In genomic region chr2:15675456-15676195, GRCh38 we compare ENCODE assay signal across 14 cellular contexts.
DNase-seq lines count a peak whose midpoint lies in the region; ATAC-seq and TF ChIP-seq lines count a peak whose summit lies in the region.
"Had no signal": no experiment of that assay in that cellular context is flagged by ENCODE, and none has a peak within 500 bp of the region (broad histone marks: within the 10 kb centered on the region; RNA-seq: fewer than 3 reads in every experiment).

No MANE protein-coding gene starts in this region.

- H3K27ac ChIP-seq in RWPE2 (ENCODE audit: poor library complexity, severe bottlenecking) (no peak overlapping the region), foreskin keratinocyte (no peak overlapping the region)
- H3K27ac ChIP-seq in naive thymus-derived CD4-positive, alpha-beta T cell (ENCODE audit: low read depth, low read length) = no peak overlapping the region
- H3K27ac ChIP-seq: BLaER1 treated with 17β-estradiol and CSF1 and Interleukin-3, amounts not matched to agents 10 nM and 100 nM; upper lobe of left lung had no signal

- no peaks in the 10 kb centered on the region for H3K27me3 ChIP-seq in RWPE2 (ENCODE audit: insufficient read depth, poor library complexity, severe bottlenecking)
- no peaks in the 10 kb centered on the region for H3K27me3 ChIP-seq in foreskin keratinocyte
- H3K27me3 ChIP-seq in naive thymus-derived CD4-positive, alpha-beta T cell (ENCODE audit: control insufficient read depth in 2 of 2, insufficient read depth in 2 of 2, low read length in 2 of 2) = no peaks in the 10 kb centered on the region
- H3K27me3 ChIP-seq: BLaER1 treated with 17β-estradiol and CSF1 and Interleukin-3, amounts not matched to agents 10 nM and 100 nM; upper lobe of left lung had no signal

- intact Hi-C loops in naive thymus-derived CD4-positive, alpha-beta T cell (cut with micrococcal nuclease) = no loop called here

- no peaks in the 10 kb centered on the region for H3K9me3 ChIP-seq in RWPE2 (ENCODE audit: severe bottlenecking)
- H3K9me3 ChIP-seq in naive thymus-derived CD4-positive, alpha-beta T cell (ENCODE audit: control insufficient read depth in 2 of 3, low read length in 3 of 3) = no peaks in the 10 kb centered on the region
- H3K9me3 ChIP-seq: upper lobe of left lung had no signal

- CTCF ChIA-PET in naive thymus-derived CD4-positive, alpha-beta T cell (lab: Charles Lee) = no interaction called here

- H3K27ac Mint-ChIP-seq in naive thymus-derived CD4-positive, alpha-beta T cell = no peak overlapping the region
- H3K27ac Mint-ChIP-seq: activated B cell treated with CpG ODN at 0.5 μM for 24 hours; stimulated activated effector memory CD8-positive, alpha-beta T cell treated with anti-CD3 and anti-CD28 coated beads, Interleukin-12 subunit alpha, Interleukin-12 subunit beta, amount 100 ng/mL, for 72 hours had no signal

- peaks cover 0 to 3% (median 0%) of the 10 kb centered on the region in 5 donors for H3K36me3 Mint-ChIP-seq in naive thymus-derived CD4-positive, alpha-beta T cell
- H3K36me3 Mint-ChIP-seq: stimulated activated effector memory CD8-positive, alpha-beta T cell treated with anti-CD3 and anti-CD28 coated beads, Interleukin-12 subunit alpha, Interleukin-12 subunit beta, amount 100 ng/mL, for 72 hours had no signal

- H3K4me1 Mint-ChIP-seq in naive thymus-derived CD4-positive, alpha-beta T cell = no peaks in the 10 kb centered on the region
- H3K4me1 Mint-ChIP-seq: activated B cell treated with CpG ODN at 0.5 μM for 24 hours; stimulated activated effector memory CD8-positive, alpha-beta T cell treated with anti-CD3 and anti-CD28 coated beads, Interleukin-12 subunit alpha, Interleukin-12 subunit beta, amount 100 ng/mL, for 72 hours had no signal

- TF ChIP-seq CTCF in RWPE2 (IDR thresholded peaks at IDR 0.05; ENCODE audit: poor library complexity, severe bottlenecking) (no peak), foreskin keratinocyte (conservative IDR thresholded peaks at IDR 0.05) (no peak), retinal pigment epithelial cell (conservative IDR thresholded peaks at IDR 0.05; ENCODE audit: low read depth, low read length) (no peak)

- peak; percentile 82 for ATAC-seq in RWPE2 (ENCODE audit: low read depth)
- peak; percentile 86 for ATAC-seq in foreskin keratinocyte
- ATAC-seq in HG03342 (IDR thresholded peaks at IDR 0.05; ENCODE audit: unreplicated experiment) = no peak
- no peak for ATAC-seq in naive thymus-derived CD4-positive, alpha-beta T cell
- ATAC-seq: stimulated activated effector memory CD8-positive, alpha-beta T cell treated with anti-CD3 and anti-CD28 coated beads, Interleukin-12 subunit alpha, Interleukin-12 subunit beta, amount 100 ng/mL, for 72 hours had no signal

- no peaks in the 10 kb centered on the region for H3K36me3 ChIP-seq in RWPE2 (ENCODE audit: low read depth)
- no peaks in the 10 kb centered on the region for H3K36me3 ChIP-seq in naive thymus-derived CD4-positive, alpha-beta T cell (ENCODE audit: control insufficient read depth in 2 of 3, insufficient read depth in 3 of 3, low read length in 3 of 3)
- H3K36me3 ChIP-seq: BLaER1 treated with 17β-estradiol and CSF1 and Interleukin-3, amounts not matched to agents 10 nM and 100 nM; upper lobe of left lung had no signal

- H3K4me3 ChIP-seq in RWPE2 (ENCODE audit: severe bottlenecking) = no peak overlapping the region
- no peak overlapping the region for H3K4me3 ChIP-seq in retinal pigment epithelial cell (ENCODE audit: low read length)
- H3K4me3 ChIP-seq in naive thymus-derived CD4-positive, alpha-beta T cell (ENCODE audit: low read length) = no peak overlapping the region
- H3K4me3 ChIP-seq: BLaER1 treated with 17β-estradiol and CSF1 and Interleukin-3, amounts not matched to agents 10 nM and 100 nM; lung; upper lobe of left lung had no signal

- no peak overlapping the region for H3K4me3 Mint-ChIP-seq in naive thymus-derived CD4-positive, alpha-beta T cell
- H3K4me3 Mint-ChIP-seq: activated B cell treated with CpG ODN at 0.5 μM for 24 hours; stimulated activated effector memory CD8-positive, alpha-beta T cell treated with anti-CD3 and anti-CD28 coated beads, Interleukin-12 subunit alpha, Interleukin-12 subunit beta, amount 100 ng/mL, for 72 hours had no signal

- H3K9me3 Mint-ChIP-seq in naive thymus-derived CD4-positive, alpha-beta T cell = peaks cover 0 to 5% (median 3%) of the 10 kb centered on the region in 11 donors

- POLR2A ChIA-PET in naive thymus-derived CD4-positive, alpha-beta T cell (lab: Charles Lee) = no interaction called here

- peak; percentile 24 for DNase-seq in H4 (ENCODE audit: low spot score)
- DNase-seq in RWPE2 (ENCODE audit: low spot score) = no peak
- peak; percentile 59 to 83 for DNase-seq in foreskin keratinocyte
- peak; percentile 87 for DNase-seq in retinal pigment epithelial cell (ENCODE audit: low read depth)
- DNase-seq in naive thymus-derived CD4-positive, alpha-beta T cell = no peak
- no peak for DNase-seq in NCI-H146 treated with DMSO at 0.1 percent for 48 hours (lab: John Stamatoyannopoulos, UW; ENCODE audit: unreplicated experiment)
- DNase-seq: activated B cell treated with CpG ODN at 0.5 μM for 24 hours; activated effector memory CD4-positive, alpha-beta T cell treated with anti-CD3 and anti-CD28 coated beads, Interleukin-2, amount 50 U/mL, for 16 hours; NCI-H146; upper lobe of left lung had no signal

- H3K4me1 ChIP-seq in RWPE2 (ENCODE audit: insufficient read depth, poor library complexity, severe bottlenecking) = peaks cover 10% of the 10 kb centered on the region
- H3K4me1 ChIP-seq in foreskin keratinocyte = peaks cover 14% of the 10 kb centered on the region
- no peaks in the 10 kb centered on the region for H3K4me1 ChIP-seq in naive thymus-derived CD4-positive, alpha-beta T cell (ENCODE audit: control insufficient read depth in 2 of 2, insufficient read depth in 2 of 2, low read length in 2 of 2)

- H3K27me3 Mint-ChIP-seq in naive thymus-derived CD4-positive, alpha-beta T cell = peaks cover 0 to 22% (median 10%) of the 10 kb centered on the region in 5 donors

Comparison
In these comparisons a context has a peak if more than half of its experiments do, and no peak if none do; other contexts are left out.
1. DNase-seq: peak in H4 (single experiment), foreskin keratinocyte (2 of 2) and retinal pigment epithelial cell (single experiment); none in RWPE2 (single experiment), naive thymus-derived CD4-positive, alpha-beta T cell (0 of 9) and NCI-H146 treated with DMSO at 0.1 percent for 48 hours (single experiment).
2. ATAC-seq: peak in RWPE2 (single experiment) and foreskin keratinocyte (single experiment); none in HG03342 (single experiment) and naive thymus-derived CD4-positive, alpha-beta T cell (single experiment).